Comparison of ENCODE assay signal across 1 cellular context in genomic region chr14:26820101-26820500, GRCh38.
TF ChIP-seq lines count a peak whose summit lies in the region.

No MANE protein-coding gene starts in this region.

TF ChIP-seq in A549, 52 proteins besides CTCF, POLR2A, EP300 and RAD21 (continued from another document):
- no peak for TF ChIP-seq PBX3 (IDR thresholded peaks at IDR 0.05)
- TF ChIP-seq EHMT2 (IDR thresholded peaks at IDR 0.05; ENCODE audit: low read depth), result no peak
- TF ChIP-seq HOXA7 (CRISPR knock-in tag; IDR thresholded peaks at IDR 0.05), result no peak
- no peak for TF ChIP-seq BCL3 (IDR thresholded peaks at IDR 0.05)
- no peak for TF ChIP-seq ZFP36 (IDR thresholded peaks at IDR 0.05; ENCODE audit: borderline replicate concordance, partially characterized antibody)
- TF ChIP-seq JUN (IDR thresholded peaks at IDR 0.05), result no peak
- no peak for TF ChIP-seq KDM5A (IDR thresholded peaks at IDR 0.05)
- no peak for TF ChIP-seq RARB (CRISPR knock-in tag; IDR thresholded peaks at IDR 0.05)
- no peak for TF ChIP-seq MAZ (IDR thresholded peaks at IDR 0.05; ENCODE audit: borderline replicate concordance, low read depth, low read length)
- TF ChIP-seq ESRRA (IDR thresholded peaks at IDR 0.05; ENCODE audit: borderline replicate concordance, low read length), result no peak
- no peak for TF ChIP-seq E2F6 (IDR thresholded peaks at IDR 0.05; ENCODE audit: borderline replicate concordance, low read depth)
- no peak for TF ChIP-seq TP53 (CRISPR knock-in tag; IDR thresholded peaks at IDR 0.05)
- TF ChIP-seq TFCP2L1 (CRISPR knock-in tag; IDR thresholded peaks at IDR 0.05), result no peak
- no peak for TF ChIP-seq HDAC2 (IDR thresholded peaks at IDR 0.05)
- TF ChIP-seq NPAS2 (CRISPR knock-in tag; IDR thresholded peaks at IDR 0.05; ENCODE audit: borderline replicate concordance), result no peak
- no peak for TF ChIP-seq HOXB13 (CRISPR knock-in tag; IDR thresholded peaks at IDR 0.05; ENCODE audit: low read depth)
